Comparison of ENCODE assay signal across 28 cellular contexts in the genomic region with DNA sequence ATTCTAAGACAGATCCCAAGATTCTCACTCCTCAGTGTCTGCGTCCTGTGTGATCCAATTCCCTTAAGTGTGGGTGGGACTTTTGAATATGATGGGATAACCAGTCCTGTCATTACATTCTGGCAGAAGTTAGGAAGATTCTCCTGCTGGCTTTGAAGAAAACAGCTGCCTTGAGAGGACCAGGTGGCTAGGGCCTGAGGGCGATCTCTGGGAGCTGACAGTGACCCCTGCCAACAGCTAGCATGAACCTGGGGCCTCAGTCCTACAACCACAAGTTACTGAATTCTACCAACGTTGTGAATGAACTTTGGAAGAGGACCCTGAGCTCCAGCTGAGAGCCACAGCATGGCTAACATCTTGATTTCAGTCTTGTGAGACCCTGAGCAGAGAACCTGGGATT. TPM values are rescaled to one million over a fixed set of nuclear protein-coding genes. Genes with fewer than 3 reads are reported as not detected.
"Had no signal": no experiment of that assay in that cellular context is flagged by ENCODE, and none has a peak within 500 bp of the region (broad histone marks: within the 10 kb centered on the region; RNA-seq: fewer than 3 reads in every experiment).

No MANE protein-coding gene starts in this region.

- H3K36me3 ChIP-seq: colonic mucosa, gastrocnemius medialis, right atrium auricular region, tibial nerve had no signal

- H3K4me1 Mint-ChIP-seq: activated CD4-positive, alpha-beta memory T cell treated with anti-CD3 and anti-CD28 coated beads, Interleukin-2, amount 10 ng/mL, durations not matched to agents 7 days and 5 days; activated CD4-positive, alpha-beta T cell treated with anti-CD3 and anti-CD28 coated beads, Interleukin-2, amount 10 ng/mL, durations not matched to agents 7 days and 5 days; activated T-helper 17 cell treated with anti-CD3 and anti-CD28 coated beads, Interleukin-2, amount 50 U/mL, for 72 hours; central memory CD8-positive, alpha-beta T cell; naive thymus-derived CD4-positive, alpha-beta T cell had no signal

- H3K27ac ChIP-seq: colonic mucosa, gastrocnemius medialis, parathyroid adenoma, right atrium auricular region, tibial nerve, VCaP had no signal

- H2AFZ ChIP-seq: parathyroid adenoma had no signal

- H3K9me3 Mint-ChIP-seq: activated CD4-positive, alpha-beta memory T cell treated with anti-CD3 and anti-CD28 coated beads, Interleukin-2, amount 10 ng/mL, durations not matched to agents 7 days and 5 days; activated T-cell treated with anti-CD3 and anti-CD28 coated beads, Interleukin-2, amount 50 U/mL, for 4 hours; central memory CD8-positive, alpha-beta T cell; T-helper 1 cell treated with Interleukin-12 subunit alpha and Interleukin-12 subunit beta and Interleukin-4 antibody, amounts not matched to agents 30 μg/mL and 1 μg/mL, for 36 hours had no signal

- ATAC-seq: activated T-cell treated with anti-CD3 and anti-CD28 coated beads, Interleukin-2, amount 50 U/mL, for 4 hours; activated T-helper 17 cell treated with anti-CD3 and anti-CD28 coated beads, Interleukin-2, amount 50 U/mL, for 72 hours; gastrocnemius medialis; left cardiac atrium; naive thymus-derived CD4-positive, alpha-beta T cell had no signal

- H3K4me3 ChIP-seq: colonic mucosa, gastrocnemius medialis, right atrium auricular region, tibial nerve had no signal

- H3K27me3 Mint-ChIP-seq: activated CD4-positive, alpha-beta memory T cell treated with anti-CD3 and anti-CD28 coated beads, Interleukin-2, amount 10 ng/mL, durations not matched to agents 7 days and 5 days had no signal

- H3K9ac ChIP-seq: parathyroid adenoma had no signal

- FAIRE-seq: endometrium, TTC549 had no signal

- H3K4me3 Mint-ChIP-seq: activated CD4-positive, alpha-beta memory T cell treated with anti-CD3 and anti-CD28 coated beads, Interleukin-2, amount 10 ng/mL, durations not matched to agents 7 days and 5 days; activated CD4-positive, alpha-beta T cell treated with anti-CD3 and anti-CD28 coated beads, Interleukin-2, amount 10 ng/mL, durations not matched to agents 7 days and 5 days; activated T-cell treated with anti-CD3 and anti-CD28 coated beads, Interleukin-2, amount 50 U/mL, for 4 hours; activated T-helper 17 cell treated with anti-CD3 and anti-CD28 coated beads, Interleukin-2, amount 50 U/mL, for 72 hours; central memory CD8-positive, alpha-beta T cell; naive thymus-derived CD4-positive, alpha-beta T cell; T-helper 1 cell treated with Interleukin-12 subunit alpha and Interleukin-12 subunit beta and Interleukin-4 antibody, amounts not matched to agents 30 μg/mL and 1 μg/mL, for 36 hours had no signal

- H3K79me2 ChIP-seq: parathyroid adenoma had no signal

- H3K36me3 Mint-ChIP-seq: naive thymus-derived CD4-positive, alpha-beta T cell had no signal

- H3K27ac Mint-ChIP-seq: activated CD4-positive, alpha-beta memory T cell treated with anti-CD3 and anti-CD28 coated beads, Interleukin-2, amount 10 ng/mL, durations not matched to agents 7 days and 5 days; activated CD4-positive, alpha-beta T cell treated with anti-CD3 and anti-CD28 coated beads, Interleukin-2, amount 10 ng/mL, durations not matched to agents 7 days and 5 days; activated T-helper 17 cell treated with anti-CD3 and anti-CD28 coated beads, Interleukin-2, amount 50 U/mL, for 72 hours; naive thymus-derived CD4-positive, alpha-beta T cell; T-helper 1 cell treated with Interleukin-12 subunit alpha and Interleukin-12 subunit beta and Interleukin-4 antibody, amounts not matched to agents 30 μg/mL and 1 μg/mL, for 36 hours had no signal

- H3K4me1 ChIP-seq: colonic mucosa, gastrocnemius medialis, parathyroid adenoma, right atrium auricular region had no signal

- DNase-seq: activated CD4-positive, alpha-beta memory T cell treated with anti-CD3 and anti-CD28 coated beads, Interleukin-2, amount 10 ng/mL, durations not matched to agents 7 days and 5 days; activated CD4-positive, alpha-beta T cell treated with anti-CD3 and anti-CD28 coated beads, Interleukin-2, amount 10 ng/mL, durations not matched to agents 7 days and 5 days; activated CD4-positive, CD25-positive, alpha-beta regulatory T cell treated with anti-CD3 and anti-CD28 coated beads, Interleukin-2, amount 50 U/mL, for 72 hours; activated gamma-delta T cell treated with Interleukin-2 at 50 U/mL for 16 hours; activated naive CD4-positive, alpha-beta T cell treated with anti-CD3 and anti-CD28 coated beads, Interleukin-2, amount 50 U/mL, for 16 hours; activated T-cell treated with anti-CD3 and anti-CD28 coated beads, Interleukin-2, amount 50 U/mL, for 4 hours; amniotic stem cell; colonic mucosa; effector CD8-positive, alpha-beta T cell; gastrocnemius medialis; glutamatergic neuron; left cardiac atrium; mammary epithelial cell; midbrain; naive thymus-derived CD4-positive, alpha-beta T cell; nucleus accumbens; stimulated activated naive CD4-positive, alpha-beta T cell treated with Interleukin-2 at 50 U/mL for 16 hours; T-helper 9 cell had no signal

- H3K27me3 ChIP-seq: colonic mucosa, gastrocnemius medialis, right atrium auricular region, tibial nerve had no signal

RNA-seq across cellular contexts. Expression of gene HMGA2, which starts 44.3 kb away (rescaled TPM):
- total RNA-seq: activated CD4-positive, alpha-beta memory T cell treated with anti-CD3 and anti-CD28 coated beads, Interleukin-2, amount 10 ng/mL, durations not matched to agents 7 days and 5 days; activated CD4-positive, alpha-beta T cell treated with anti-CD3 and anti-CD28 coated beads, Interleukin-2, amount 10 ng/mL, durations not matched to agents 7 days and 5 days; activated T-helper 17 cell treated with anti-CD3 and anti-CD28 coated beads, Interleukin-2, amount 50 U/mL, for 72 hours; right atrium auricular region had no signal
- polyA plus RNA-seq: liver; naive thymus-derived CD4-positive, alpha-beta T cell had no signal
